In the genomic region with DNA sequence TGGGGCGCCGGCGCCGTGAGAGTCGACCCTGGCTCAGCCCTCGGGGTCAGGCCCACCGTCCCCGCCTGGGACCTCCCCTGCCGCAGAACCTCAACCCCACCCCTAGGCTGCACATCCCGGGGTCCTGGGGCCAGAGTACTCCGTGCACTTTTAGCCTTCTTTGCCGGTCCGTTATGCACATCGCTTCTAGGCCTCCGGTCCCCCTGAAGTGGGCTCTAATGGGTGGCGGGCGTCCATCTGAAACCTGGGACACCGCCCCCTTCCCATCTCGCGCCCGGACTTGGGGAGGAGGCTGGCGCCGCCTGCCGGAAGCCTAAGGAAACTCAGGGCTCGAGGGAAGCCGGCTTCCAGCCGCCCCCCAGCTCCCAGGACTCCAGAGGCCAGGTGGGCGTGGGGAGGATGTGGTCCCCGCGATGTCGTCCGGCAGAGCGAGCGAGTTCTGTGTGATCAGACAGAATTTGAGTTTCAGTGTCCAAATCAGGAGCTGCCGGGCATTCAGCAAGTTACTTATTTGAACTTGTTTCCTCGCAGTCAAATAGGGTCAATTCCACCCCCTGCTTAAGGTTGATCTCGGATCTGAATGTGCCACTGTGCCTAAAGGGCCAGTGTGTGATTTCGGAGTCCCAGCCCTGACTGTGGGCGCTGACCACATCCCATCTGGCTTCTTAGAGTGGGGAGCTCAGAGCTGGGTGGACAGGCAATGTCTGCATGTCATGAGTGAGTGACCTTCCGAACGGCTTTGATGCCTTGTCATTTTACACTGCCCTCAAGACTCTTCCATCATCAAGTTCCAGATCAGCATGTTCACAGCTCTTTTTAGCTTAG, we compare ENCODE assay signal across 1 cellular context.
TF ChIP-seq lines count a peak whose summit lies in the region.

No MANE protein-coding gene starts in this region.

TF ChIP-seq in HepG2, 621 proteins besides CTCF, POLR2A, EP300 and RAD21 (continued from another document and continues in another):
- TF ChIP-seq, protein P1, sequence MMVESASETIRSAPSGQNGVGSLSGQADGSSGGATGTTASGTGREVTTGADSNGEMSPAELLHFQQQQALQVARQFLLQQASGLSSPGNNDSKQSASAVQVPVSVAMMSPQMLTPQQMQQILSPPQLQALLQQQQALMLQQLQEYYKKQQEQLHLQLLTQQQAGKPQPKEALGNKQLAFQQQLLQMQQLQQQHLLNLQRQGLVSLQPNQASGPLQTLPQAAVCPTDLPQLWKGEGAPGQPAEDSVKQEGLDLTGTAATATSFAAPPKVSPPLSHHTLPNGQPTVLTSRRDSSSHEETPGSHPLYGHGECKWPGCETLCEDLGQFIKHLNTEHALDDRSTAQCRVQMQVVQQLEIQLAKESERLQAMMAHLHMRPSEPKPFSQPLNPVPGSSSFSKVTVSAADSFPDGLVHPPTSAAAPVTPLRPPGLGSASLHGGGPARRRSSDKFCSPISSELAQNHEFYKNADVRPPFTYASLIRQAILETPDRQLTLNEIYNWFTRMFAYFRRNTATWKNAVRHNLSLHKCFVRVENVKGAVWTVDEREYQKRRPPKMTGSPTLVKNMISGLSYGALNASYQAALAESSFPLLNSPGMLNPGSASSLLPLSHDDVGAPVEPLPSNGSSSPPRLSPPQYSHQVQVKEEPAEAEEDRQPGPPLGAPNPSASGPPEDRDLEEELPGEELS (CRISPR knock-in tag; IDR thresholded peaks at IDR 0.05): no peak
- TF ChIP-seq FOXA1 (IDR thresholded peaks at IDR 0.05) (no peak), FOXA1 (CRISPR knock-in tag; IDR thresholded peaks at IDR 0.05) (no peak), HOXA7 (CRISPR knock-in tag; IDR thresholded peaks at IDR 0.05) (no peak), PRPF4 (IDR thresholded peaks at IDR 0.05; ENCODE audit: low read depth, low read length, poor library complexity, severe bottlenecking) (no peak), FOSL2 (CRISPR knock-in tag; IDR thresholded peaks at IDR 0.05) (no peak; the same call in 1 of the 2 replicates), ZNF10 (CRISPR knock-in tag; IDR thresholded peaks at IDR 0.05; ENCODE audit: borderline replicate concordance, low read depth) (no peak), ZNF839 (CRISPR knock-in tag; IDR thresholded peaks at IDR 0.05; ENCODE audit: borderline replicate concordance) (0 out of 2 replicates have a peak, but pooled peaks have one; percentile 58), HOXD1 (CRISPR knock-in tag; IDR thresholded peaks at IDR 0.05) (no peak), EHMT2 (IDR thresholded peaks at IDR 0.05; ENCODE audit: borderline replicate concordance, low read depth, low read length) (no peak), MTF2 (CRISPR knock-in tag; IDR thresholded peaks at IDR 0.05; ENCODE audit: borderline replicate concordance) (peak; percentile 93; the same call in 1 of the 2 replicates), SATB2 (CRISPR knock-in tag; IDR thresholded peaks at IDR 0.05) (no peak), MED8 (CRISPR knock-in tag; IDR thresholded peaks at IDR 0.05; ENCODE audit: insufficient replicate concordance) (peak; percentile 71), NFIB (CRISPR knock-in tag; IDR thresholded peaks at IDR 0.05; ENCODE audit: borderline replicate concordance) (no peak), TCF12 (IDR thresholded peaks at IDR 0.05) (no peak), TCF12 (CRISPR knock-in tag; IDR thresholded peaks at IDR 0.05) (0 out of 2 replicates have a peak, but pooled peaks have one; percentile 56), ZNF703 (CRISPR knock-in tag; IDR thresholded peaks at IDR 0.05; ENCODE audit: borderline replicate concordance) (no peak), ZNF660 (CRISPR knock-in tag; IDR thresholded peaks at IDR 0.05; ENCODE audit: borderline replicate concordance, low read depth) (no peak), ZNF775 (CRISPR knock-in tag; IDR thresholded peaks at IDR 0.05; ENCODE audit: borderline replicate concordance) (no peak), ZNF234 (CRISPR knock-in tag; conservative IDR thresholded peaks at IDR 0.05) (no peak), SOX13 (IDR thresholded peaks at IDR 0.05) (no peak), SOX13 (CRISPR knock-in tag; conservative IDR thresholded peaks at IDR 0.05 in 1 of 2, IDR thresholded peaks at IDR 0.05 in 1 of 2) (no peak), GTF3A (CRISPR knock-in tag; conservative IDR thresholded peaks at IDR 0.05) (no peak), RXRB (CRISPR knock-in tag; IDR thresholded peaks at IDR 0.05; ENCODE audit: borderline replicate concordance) (0 out of 2 replicates have a peak, but pooled peaks have one; percentile 15), PHF8 (CRISPR knock-in tag; IDR thresholded peaks at IDR 0.05) (no peak; the same call in 1 of the 2 replicates), CCDC6 (CRISPR knock-in tag; IDR thresholded peaks at IDR 0.05) (no peak), SIN3B (IDR thresholded peaks at IDR 0.05; ENCODE audit: low read length) (0 out of 2 replicates have a peak, but pooled peaks have one; percentile 20), ZNF883 (CRISPR knock-in tag; IDR thresholded peaks at IDR 0.05; ENCODE audit: not compliant biosample characterization) (no peak), ZNF160 (CRISPR knock-in tag; IDR thresholded peaks at IDR 0.05) (no peak), ASH2L (IDR thresholded peaks at IDR 0.05; ENCODE audit: insufficient read length, low read depth, low read length) (no peak), KLF13 (CRISPR knock-in tag; IDR thresholded peaks at IDR 0.05) (no peak; the same call in 1 of the 2 replicates), ZNF329 (CRISPR knock-in tag; IDR thresholded peaks at IDR 0.05; ENCODE audit: low read depth) (0 out of 2 replicates have a peak, but pooled peaks have one; percentile 12), ZNF3 (CRISPR knock-in tag; IDR thresholded peaks at IDR 0.05) (no peak), PLRG1 (conservative IDR thresholded peaks at IDR 0.05) (no peak), ELF4 (CRISPR knock-in tag; IDR thresholded peaks at IDR 0.05; ENCODE audit: borderline replicate concordance) (no peak), GATAD2A (CRISPR knock-in tag; IDR thresholded peaks at IDR 0.05) (no peak), CHD2 (IDR thresholded peaks at IDR 0.05; ENCODE audit: low read depth, low read length) (no peak), HMG20A (CRISPR knock-in tag; IDR thresholded peaks at IDR 0.05; ENCODE audit: borderline replicate concordance) (no peak), KDM1A (CRISPR knock-in tag; IDR thresholded peaks at IDR 0.05) (no peak), NKX3-1 (CRISPR knock-in tag; IDR thresholded peaks at IDR 0.05) (no peak), NFYC (CRISPR knock-in tag; IDR thresholded peaks at IDR 0.05) (no peak), ZNF253 (CRISPR knock-in tag; IDR thresholded peaks at IDR 0.05; ENCODE audit: borderline replicate concordance) (0 out of 2 replicates have a peak, but pooled peaks have one; percentile 32), BORCS8-MEF2B (CRISPR knock-in tag; IDR thresholded peaks at IDR 0.05) (peak; percentile 26; the same call in 1 of the 2 replicates), STAT5B (CRISPR knock-in tag; IDR thresholded peaks at IDR 0.05) (no peak), TAF15 (IDR thresholded peaks at IDR 0.05; ENCODE audit: low read depth, low read length, poor library complexity, severe bottlenecking) (no peak)
- TF ChIP-seq, protein P2, sequence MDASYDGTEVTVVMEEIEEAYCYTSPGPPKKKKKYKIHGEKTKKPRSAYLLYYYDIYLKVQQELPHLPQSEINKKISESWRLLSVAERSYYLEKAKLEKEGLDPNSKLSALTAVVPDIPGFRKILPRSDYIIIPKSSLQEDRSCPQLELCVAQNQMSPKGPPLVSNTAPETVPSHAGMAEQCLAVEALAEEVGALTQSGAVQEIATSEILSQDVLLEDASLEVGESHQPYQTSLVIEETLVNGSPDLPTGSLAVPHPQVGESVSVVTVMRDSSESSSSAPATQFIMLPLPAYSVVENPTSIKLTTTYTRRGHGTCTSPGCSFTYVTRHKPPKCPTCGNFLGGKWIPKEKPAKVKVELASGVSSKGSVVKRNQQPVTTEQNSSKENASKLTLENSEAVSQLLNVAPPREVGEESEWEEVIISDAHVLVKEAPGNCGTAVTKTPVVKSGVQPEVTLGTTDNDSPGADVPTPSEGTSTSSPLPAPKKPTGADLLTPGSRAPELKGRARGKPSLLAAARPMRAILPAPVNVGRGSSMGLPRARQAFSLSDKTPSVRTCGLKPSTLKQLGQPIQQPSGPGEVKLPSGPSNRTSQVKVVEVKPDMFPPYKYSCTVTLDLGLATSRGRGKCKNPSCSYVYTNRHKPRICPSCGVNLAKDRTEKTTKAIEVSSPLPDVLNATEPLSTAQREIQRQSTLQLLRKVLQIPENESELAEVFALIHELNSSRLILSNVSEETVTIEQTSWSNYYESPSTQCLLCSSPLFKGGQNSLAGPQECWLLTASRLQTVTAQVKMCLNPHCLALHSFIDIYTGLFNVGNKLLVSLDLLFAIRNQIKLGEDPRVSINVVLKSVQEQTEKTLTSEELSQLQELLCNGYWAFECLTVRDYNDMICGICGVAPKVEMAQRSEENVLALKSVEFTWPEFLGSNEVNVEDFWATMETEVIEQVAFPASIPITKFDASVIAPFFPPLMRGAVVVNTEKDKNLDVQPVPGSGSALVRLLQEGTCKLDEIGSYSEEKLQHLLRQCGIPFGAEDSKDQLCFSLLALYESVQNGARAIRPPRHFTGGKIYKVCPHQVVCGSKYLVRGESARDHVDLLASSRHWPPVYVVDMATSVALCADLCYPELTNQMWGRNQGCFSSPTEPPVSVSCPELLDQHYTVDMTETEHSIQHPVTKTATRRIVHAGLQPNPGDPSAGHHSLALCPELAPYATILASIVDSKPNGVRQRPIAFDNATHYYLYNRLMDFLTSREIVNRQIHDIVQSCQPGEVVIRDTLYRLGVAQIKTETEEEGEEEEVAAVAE (CRISPR knock-in tag; IDR thresholded peaks at IDR 0.05; ENCODE audit: borderline replicate concordance): no peak
- TF ChIP-seq, protein P3, sequence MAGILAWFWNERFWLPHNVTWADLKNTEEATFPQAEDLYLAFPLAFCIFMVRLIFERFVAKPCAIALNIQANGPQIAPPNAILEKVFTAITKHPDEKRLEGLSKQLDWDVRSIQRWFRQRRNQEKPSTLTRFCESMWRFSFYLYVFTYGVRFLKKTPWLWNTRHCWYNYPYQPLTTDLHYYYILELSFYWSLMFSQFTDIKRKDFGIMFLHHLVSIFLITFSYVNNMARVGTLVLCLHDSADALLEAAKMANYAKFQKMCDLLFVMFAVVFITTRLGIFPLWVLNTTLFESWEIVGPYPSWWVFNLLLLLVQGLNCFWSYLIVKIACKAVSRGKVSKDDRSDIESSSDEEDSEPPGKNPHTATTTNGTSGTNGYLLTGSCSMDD (CRISPR knock-in tag; IDR thresholded peaks at IDR 0.05): peak; percentile 77; the same call in 1 of the 2 replicates
- TF ChIP-seq, protein P4, sequence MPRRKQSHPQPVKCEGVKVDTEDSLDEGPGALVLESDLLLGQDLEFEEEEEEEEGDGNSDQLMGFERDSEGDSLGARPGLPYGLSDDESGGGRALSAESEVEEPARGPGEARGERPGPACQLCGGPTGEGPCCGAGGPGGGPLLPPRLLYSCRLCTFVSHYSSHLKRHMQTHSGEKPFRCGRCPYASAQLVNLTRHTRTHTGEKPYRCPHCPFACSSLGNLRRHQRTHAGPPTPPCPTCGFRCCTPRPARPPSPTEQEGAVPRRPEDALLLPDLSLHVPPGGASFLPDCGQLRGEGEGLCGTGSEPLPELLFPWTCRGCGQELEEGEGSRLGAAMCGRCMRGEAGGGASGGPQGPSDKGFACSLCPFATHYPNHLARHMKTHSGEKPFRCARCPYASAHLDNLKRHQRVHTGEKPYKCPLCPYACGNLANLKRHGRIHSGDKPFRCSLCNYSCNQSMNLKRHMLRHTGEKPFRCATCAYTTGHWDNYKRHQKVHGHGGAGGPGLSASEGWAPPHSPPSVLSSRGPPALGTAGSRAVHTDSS (CRISPR knock-in tag; conservative IDR thresholded peaks at IDR 0.05): no peak
- TF ChIP-seq, protein P5, sequence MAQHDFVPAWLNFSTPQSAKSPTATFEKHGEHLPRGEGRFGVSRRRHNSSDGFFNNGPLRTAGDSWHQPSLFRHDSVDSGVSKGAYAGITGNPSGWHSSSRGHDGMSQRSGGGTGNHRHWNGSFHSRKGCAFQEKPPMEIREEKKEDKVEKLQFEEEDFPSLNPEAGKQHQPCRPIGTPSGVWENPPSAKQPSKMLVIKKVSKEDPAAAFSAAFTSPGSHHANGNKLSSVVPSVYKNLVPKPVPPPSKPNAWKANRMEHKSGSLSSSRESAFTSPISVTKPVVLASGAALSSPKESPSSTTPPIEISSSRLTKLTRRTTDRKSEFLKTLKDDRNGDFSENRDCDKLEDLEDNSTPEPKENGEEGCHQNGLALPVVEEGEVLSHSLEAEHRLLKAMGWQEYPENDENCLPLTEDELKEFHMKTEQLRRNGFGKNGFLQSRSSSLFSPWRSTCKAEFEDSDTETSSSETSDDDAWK (CRISPR knock-in tag; IDR thresholded peaks at IDR 0.05): no peak
- TF ChIP-seq, protein P6, sequence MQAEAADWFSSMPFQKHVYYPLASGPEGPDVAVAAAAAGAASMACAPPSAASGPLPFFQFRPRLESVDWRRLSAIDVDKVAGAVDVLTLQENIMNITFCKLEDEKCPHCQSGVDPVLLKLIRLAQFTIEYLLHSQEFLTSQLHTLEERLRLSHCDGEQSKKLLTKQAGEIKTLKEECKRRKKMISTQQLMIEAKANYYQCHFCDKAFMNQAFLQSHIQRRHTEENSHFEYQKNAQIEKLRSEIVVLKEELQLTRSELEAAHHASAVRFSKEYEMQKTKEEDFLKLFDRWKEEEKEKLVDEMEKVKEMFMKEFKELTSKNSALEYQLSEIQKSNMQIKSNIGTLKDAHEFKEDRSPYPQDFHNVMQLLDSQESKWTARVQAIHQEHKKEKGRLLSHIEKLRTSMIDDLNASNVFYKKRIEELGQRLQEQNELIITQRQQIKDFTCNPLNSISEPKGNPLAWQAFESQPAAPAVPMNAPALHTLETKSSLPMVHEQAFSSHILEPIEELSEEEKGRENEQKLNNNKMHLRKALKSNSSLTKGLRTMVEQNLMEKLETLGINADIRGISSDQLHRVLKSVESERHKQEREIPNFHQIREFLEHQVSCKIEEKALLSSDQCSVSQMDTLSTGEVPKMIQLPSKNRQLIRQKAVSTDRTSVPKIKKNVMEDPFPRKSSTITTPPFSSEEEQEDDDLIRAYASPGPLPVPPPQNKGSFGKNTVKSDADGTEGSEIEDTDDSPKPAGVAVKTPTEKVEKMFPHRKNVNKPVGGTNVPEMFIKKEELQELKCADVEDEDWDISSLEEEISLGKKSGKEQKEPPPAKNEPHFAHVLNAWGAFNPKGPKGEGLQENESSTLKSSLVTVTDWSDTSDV (CRISPR knock-in tag; IDR thresholded peaks at IDR 0.05): no peak
